In genomic region chr1:35031103-35031452, GRCh38 we compare ENCODE assay signal across 8 cellular contexts. TPM values are rescaled to one million over a fixed set of nuclear protein-coding genes. Genes with fewer than 3 reads are reported as not detected.
DNase-seq lines count a peak whose midpoint lies in the region; ATAC-seq and TF ChIP-seq lines count a peak whose summit lies in the region.

No MANE protein-coding gene starts in this region.

- H3K56ac ChIP-seq in IMR-90 (ENCODE audit: extremely low read depth, insufficient read depth, low read length) = peak overlapping the region; percentile 93; the same call in 1 of the 2 replicates

- H2BK120ac ChIP-seq in IMR-90 (ENCODE audit: low read depth, low read length) = peak overlapping the region; percentile 99

- peaks cover 16% of the 10 kb centered on the region for H3K36me3 Mint-ChIP-seq in effector memory CD8-positive, alpha-beta T cell (ENCODE audit: insufficient read depth)
- H3K36me3 Mint-ChIP-seq in mesothelial cell of epicardium = peaks cover 16% of the 10 kb centered on the region

- peak overlapping the region; percentile 96 for H3K14ac ChIP-seq in IMR-90 (replicated peaks; ENCODE audit: low read depth, low read length)

- TF ChIP-seq RAD21 in IMR-90 (IDR thresholded peaks at IDR 0.05; ENCODE audit: low read length) = no peak

- H4K20me1 ChIP-seq in IMR-90 (ENCODE audit: insufficient read depth, low read length) = peaks cover 4% of the 10 kb centered on the region

- TF ChIP-seq POLR2A in IMR-90 (IDR thresholded peaks at IDR 0.05; ENCODE audit: low read depth, low read length) = no peak

- peak; percentile 24; the same call in 1 of the 2 replicates for ATAC-seq in IMR-90 (ENCODE audit: low read depth)
- peak; percentile 21 for ATAC-seq in effector memory CD8-positive, alpha-beta T cell (replicated peaks)

- H4K8ac ChIP-seq in IMR-90 (ENCODE audit: low read depth in 2 of 2, low read length in 2 of 2) = peak overlapping the region; percentile 56 to 98

- CTCF ChIA-PET in IMR-90 (lab: Yijun Ruan, JAX) = interaction anchor here (0.7 to 0.8 kb wide), 2 partner anchors 9 to 21 kb away, joined by 3 to 4 read pairs; no protein-coding TSS in a partner anchor

- BruUV-seq in IMR-90 (replicated peaks; lab: Mats Ljungman, UMichigan) = TSS peak; percentile 79

- no peaks in the 10 kb centered on the region for H3K9me3 ChIP-seq in IMR-90 (ENCODE audit: control insufficient read depth, insufficient read depth, low read length)

- no peak overlapping the region for H2BK15ac ChIP-seq in IMR-90 (ENCODE audit: low read depth, low read length)

- H2BK20ac ChIP-seq in IMR-90 (ENCODE audit: low read depth, low read length) = no peak overlapping the region

- H3K4me1 Mint-ChIP-seq in effector memory CD8-positive, alpha-beta T cell (ENCODE audit: low read depth in 2 of 2) = peaks cover 27 to 42% of the 10 kb centered on the region in 2 donors
- peaks cover 18% of the 10 kb centered on the region for H3K4me1 Mint-ChIP-seq in mesothelial cell of epicardium

- in situ Hi-C loops in IMR-90 (cut with MboI; ENCODE audit: low sequenced_read_pairs) = no loop called here

- 0 out of 2 replicates have a peak overlapping the region, but pooled peaks have one; percentile 2 for H2AK5ac ChIP-seq in IMR-90 (ENCODE audit: low read depth, low read length)

- no peaks in the 10 kb centered on the region for H3K27me3 ChIP-seq in IMR-90 (ENCODE audit: control insufficient read depth, insufficient read depth, low read length)

- POLR2A ChIA-PET in IMR-90 (lab: Charles Lee; ENCODE audit: unreplicated experiment) = interaction anchor here (0.6 to 1.1 kb wide), 3 partner anchors 10 to 515 kb away, joined by 3 to 4 read pairs (median 3); no protein-coding TSS in a partner anchor

- peak overlapping the region; percentile 97 for H2BK5ac ChIP-seq in IMR-90 (ENCODE audit: low read depth, low read length, poor library complexity, severe bottlenecking)

- H4K5ac ChIP-seq in IMR-90 (ENCODE audit: low read depth, low read length) = peak overlapping the region; percentile 57

- peak overlapping the region; percentile 39 for H2AK9ac ChIP-seq in IMR-90 (replicated peaks; ENCODE audit: low read depth, low read length, poor library complexity)

- peak overlapping the region; percentile 88 for H3K4ac ChIP-seq in IMR-90 (ENCODE audit: low read depth, low read length)

- intact Hi-C loops in IMR-90 (cut with micrococcal nuclease) = loop anchor here (2.0 to 5.0 kb wide), 2 partner anchors 48 to 146 kb away; partner anchors contain the start of gene ZMYM1

- WGBS in IMR-90 (ENCODE audit: extremely low coverage in 2 of 2, insufficient read length in 1 of 2), 2 experiments = no CpG with 5 or more reads among the region's 11 CpGs

- peak overlapping the region; percentile 80 for H3K27ac ChIP-seq in IMR-90 (ENCODE audit: insufficient read depth, low read length)

- peak overlapping the region; percentile 57; the same call in 1 of the 2 replicates for H3K18ac ChIP-seq in IMR-90 (ENCODE audit: low read depth, low read length)

- H3K9me1 ChIP-seq in IMR-90 (ENCODE audit: insufficient read depth, low read length) = no peaks in the 10 kb centered on the region; the same call in 1 of the 2 replicates

- H3K4me2 ChIP-seq in IMR-90 (ENCODE audit: low read depth, low read length) = peak overlapping the region; percentile 88

- H3K27ac Mint-ChIP-seq in effector memory CD8-positive, alpha-beta T cell = peak overlapping the region; percentile 95
- peak overlapping the region; percentile 99 for H3K27ac Mint-ChIP-seq in mesothelial cell of epicardium

- peak overlapping the region; percentile 98 for H2AFZ ChIP-seq in IMR-90 (replicated peaks; ENCODE audit: low read length, poor library complexity)

- peaks cover 4% of the 10 kb centered on the region for H3K36me3 ChIP-seq in IMR-90 (ENCODE audit: control insufficient read depth, insufficient read depth, low read length)

- H3K4me3 ChIP-seq in GM12864 (ENCODE audit: low read depth, low read length) = peak overlapping the region; percentile 72
- H3K4me3 ChIP-seq in IMR-90 (ENCODE audit: insufficient read depth, low read depth, low read length) = peak overlapping the region; percentile 58

- H3K9ac ChIP-seq in IMR-90 (ENCODE audit: low read depth, low read length) = peak overlapping the region; percentile 79

- no peaks in the 10 kb centered on the region for H3K27me3 Mint-ChIP-seq in effector memory CD8-positive, alpha-beta T cell
- peaks cover 4% of the 10 kb centered on the region for H3K27me3 Mint-ChIP-seq in mesothelial cell of epicardium (ENCODE audit: low read depth)

- peak overlapping the region; percentile 93 to 98 for H3K4me3 Mint-ChIP-seq in effector memory CD8-positive, alpha-beta T cell
- H3K4me3 Mint-ChIP-seq in mesothelial cell of epicardium = peak overlapping the region; percentile 97

- dilution Hi-C loops in IMR-90 (cut with HindIII; ENCODE audit: low sequenced_read_pairs, unreplicated experiment) = no loop called here

- no peaks in the 10 kb centered on the region for H3K9me3 Mint-ChIP-seq in effector memory CD8-positive, alpha-beta T cell
- H3K9me3 Mint-ChIP-seq in mesothelial cell of epicardium = peaks cover 14% of the 10 kb centered on the region

- peak overlapping the region; percentile 92 for H3K23ac ChIP-seq in IMR-90 (ENCODE audit: low read depth, low read length)

- H3K4me1 ChIP-seq in IMR-90 (ENCODE audit: control insufficient read depth, insufficient read depth, low read length) = peaks cover 4% of the 10 kb centered on the region

- peaks cover 12 to 18% of the 10 kb centered on the region in 2 experiments; a peak in 3 of 4 replicates for H3K79me1 ChIP-seq in IMR-90 (ENCODE audit: low read depth in 1 of 2, low read length in 2 of 2)

- H4K91ac ChIP-seq in IMR-90 (ENCODE audit: insufficient read depth, low read depth, low read length) = peak overlapping the region; percentile 65; the same call in 1 of the 2 replicates

- TF ChIP-seq CTCF in GM12864 (IDR thresholded peaks at IDR 0.05; ENCODE audit: low read depth, low read length, missing control alignments) = no peak
- TF ChIP-seq CTCF in IMR-90 (conservative IDR thresholded peaks at IDR 0.05; ENCODE audit: low read depth, low read length) = no peak
- TF ChIP-seq CTCF in mesothelial cell of epicardium (IDR thresholded peaks at IDR 0.05; ENCODE audit: unreplicated experiment) = no peak

- DNase-seq in GM12864 (ENCODE audit: low read depth) = no peak
- peak; percentile 49 for DNase-seq in IMR-90
- DNase-seq in activated CD4-positive, alpha-beta T cell treated with anti-CD3 and anti-CD28 coated beads, Interleukin-2, amount 50 U/mL, for 48 hours = peak; percentile 37 to 56
- peak; percentile 8 to 18 (median 15) for DNase-seq in effector memory CD8-positive, alpha-beta T cell
- no peak for DNase-seq in mesothelial cell of epicardium (ENCODE audit: low spot score in 2 of 2, unreplicated experiment in 2 of 2)
- DNase-seq in stimulated activated CD8-positive, alpha-beta memory T cell treated with anti-CD3 and anti-CD28 coated beads, Interleukin-4, amount 100 ng/mL, for 24 hours (ENCODE audit: low read depth) = peak; percentile 22
- DNase-seq in NCI-H2196 (lab: John Stamatoyannopoulos, UW; ENCODE audit: unreplicated experiment) = no peak
- no peak for DNase-seq in NCI-H1105 treated with DMSO at 0.1 percent for 48 hours (lab: John Stamatoyannopoulos, UW)

TF ChIP-seq in IMR-90, 13 proteins besides CTCF, POLR2A, EP300 and RAD21:
- TF ChIP-seq MAFK (IDR thresholded peaks at IDR 0.05; ENCODE audit: low read depth, low read length) (no peak), RCOR1 (IDR thresholded peaks at IDR 0.05; ENCODE audit: insufficient replicate concordance, low read length) (no peak), NFE2L2 (IDR thresholded peaks at IDR 0.05; ENCODE audit: low read depth, low read length) (no peak), SMC3 (IDR thresholded peaks at IDR 0.05; ENCODE audit: low read depth, low read length) (no peak), CHD1 (IDR thresholded peaks at IDR 0.05; ENCODE audit: low read depth, low read length) (no peak), CEBPB (IDR thresholded peaks at IDR 0.05; ENCODE audit: low read depth, low read length) (no peak)
- TF ChIP-seq, protein P1, sequence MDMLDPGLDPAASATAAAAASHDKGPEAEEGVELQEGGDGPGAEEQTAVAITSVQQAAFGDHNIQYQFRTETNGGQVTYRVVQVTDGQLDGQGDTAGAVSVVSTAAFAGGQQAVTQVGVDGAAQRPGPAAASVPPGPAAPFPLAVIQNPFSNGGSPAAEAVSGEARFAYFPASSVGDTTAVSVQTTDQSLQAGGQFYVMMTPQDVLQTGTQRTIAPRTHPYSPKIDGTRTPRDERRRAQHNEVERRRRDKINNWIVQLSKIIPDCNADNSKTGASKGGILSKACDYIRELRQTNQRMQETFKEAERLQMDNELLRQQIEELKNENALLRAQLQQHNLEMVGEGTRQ (IDR thresholded peaks at IDR 0.05; ENCODE audit: low read depth, low read length) = no peak
TF ChIP-seq in IMR-90: peak in this region for 0.

RNA-seq across cellular contexts. Expression of gene ZMYM6, which starts 0.7 kb away (rescaled TPM):
- 5.7 and 9.7 TPM in 2 replicates for total RNA-seq in IMR-90 (2012; rRNA removed)
- 7.2 and 7.7 TPM in 2 replicates for polyA plus RNA-seq in IMR-90 (2012; rRNA removed)
- 0.54 and 0.76 TPM in 2 replicates for polyA plus RNA-seq in IMR-90 (2012; cell fraction: cytosol; rRNA removed)
- polyA plus RNA-seq in IMR-90 (2012; cell fraction: nucleus; rRNA removed; ENCODE audit: low replicate concordance) = 10.2 and 30.9 TPM in 2 replicates
- total RNA-seq in mesothelial cell of epicardium = 18.5 to 20.1 TPM (median 18.7 TPM) in 3 replicates

RNA-seq across cellular contexts. Expression of gene TMEM35B, which starts 45.9 kb away (rescaled TPM):
- total RNA-seq in IMR-90 (2012; rRNA removed) (19.7 and 20.0 TPM in 2 replicates), mesothelial cell of epicardium (13.9 to 16.5 TPM (median 14.9 TPM) in 3 replicates)
- 20.4 and 22.4 TPM in 2 replicates for polyA plus RNA-seq in IMR-90 (2012; rRNA removed)
- polyA plus RNA-seq in IMR-90 (2012; cell fraction: cytosol; rRNA removed) = 25.5 and 34.7 TPM in 2 replicates
- polyA plus RNA-seq in IMR-90 (2012; cell fraction: nucleus; rRNA removed; ENCODE audit: low replicate concordance) = 7.4 and 8.0 TPM in 2 replicates

RNA-seq across cellular contexts. Expression of gene ZMYM1, which starts 48.1 kb away (rescaled TPM):
- total RNA-seq in IMR-90 (2012; rRNA removed) = 26.1 and 33.9 TPM in 2 replicates
- 5.7 and 7.2 TPM in 2 replicates for polyA plus RNA-seq in IMR-90 (2012; rRNA removed)
- 1.1 and 1.2 TPM in 2 replicates for polyA plus RNA-seq in IMR-90 (2012; cell fraction: cytosol; rRNA removed)
- 2.5 and 14.2 TPM in 2 replicates for polyA plus RNA-seq in IMR-90 (2012; cell fraction: nucleus; rRNA removed; ENCODE audit: low replicate concordance)
- total RNA-seq in mesothelial cell of epicardium = 24.1 to 25.1 TPM (median 24.2 TPM) in 3 replicates

Comparison
In these comparisons a context has a peak if more than half of its experiments do, and no peak if none do; other contexts are left out.
1. DNase-seq: peak in IMR-90 (single experiment), activated CD4-positive, alpha-beta T cell treated with anti-CD3 and anti-CD28 coated beads, Interleukin-2, amount 50 U/mL, for 48 hours (2 of 2), effector memory CD8-positive, alpha-beta T cell (3 of 3) and stimulated activated CD8-positive, alpha-beta memory T cell treated with anti-CD3 and anti-CD28 coated beads, Interleukin-4, amount 100 ng/mL, for 24 hours (single experiment); none in GM12864 (single experiment), mesothelial cell of epicardium (0 of 2), NCI-H2196 (single experiment) and NCI-H1105 treated with DMSO at 0.1 percent for 48 hours (single experiment).